8 cellular contexts compared by ENCODE assay signal in genomic region chr11:35617687-35618496, GRCh38. TPM values are rescaled to one million over a fixed set of nuclear protein-coding genes. Genes with fewer than 3 reads are reported as not detected.
A peak's percentile ranks its signal among the peaks of the same experiment; 100 is the strongest.
DNase-seq lines count a peak whose midpoint lies in the region; ATAC-seq lines count a peak whose summit lies in the region.

FJX1 (plus strand) TSS chr11:35618460; CDS start chr11:35618637, 177 bp downstream.

- POLR2A ChIA-PET in activated CD4-positive, alpha-beta T cell treated with anti-CD3 and anti-CD28 coated beads for 36 hours (lab: Charles Lee) = no interaction called here

- CTCF ChIA-PET in activated CD4-positive, alpha-beta T cell treated with anti-CD3 and anti-CD28 coated beads for 36 hours (lab: Charles Lee) = interaction anchor here (0.6 to 1.3 kb wide), 3 partner anchors 625 to 1083 kb away, joined by 3 to 5 read pairs (median 3); no protein-coding TSS in a partner anchor

- H3K27ac Mint-ChIP-seq in activated CD4-positive, alpha-beta T cell treated with anti-CD3 and anti-CD28 coated beads for 36 hours = no peak within 1 kb of the TSS

- peaks cover 11% of the 10 kb centered on the region for H3K4me1 Mint-ChIP-seq in activated CD4-positive, alpha-beta T cell treated with anti-CD3 and anti-CD28 coated beads for 36 hours

- H3K9me3 Mint-ChIP-seq in activated CD4-positive, alpha-beta T cell treated with anti-CD3 and anti-CD28 coated beads for 36 hours (ENCODE audit: low read depth) = no peaks in the 10 kb centered on the region

- peak; percentile 37 for DNase-seq in activated CD4-positive, alpha-beta T cell treated with anti-CD3 and anti-CD28 coated beads for 36 hours
- DNase-seq in activated CD4-positive, alpha-beta T cell treated with anti-CD3 and anti-CD28 coated beads for 1 hour = no peak
- DNase-seq in NCI-H146 (lab: John Stamatoyannopoulos, UW) (peak; percentile 80), midbrain (lab: John Stamatoyannopoulos, UW) (peak; percentile 68)
- DNase-seq in activated CD4-positive, alpha-beta T cell treated with anti-CD3 and anti-CD28 coated beads, Interleukin-2, amount 50 U/mL, for 4 hours = peak; percentile 13 to 20

- peaks cover 51% of the 10 kb centered on the region for H3K27me3 Mint-ChIP-seq in activated CD4-positive, alpha-beta T cell treated with anti-CD3 and anti-CD28 coated beads for 36 hours

- peak within 1 kb of the TSS; percentile 40 for H3K27ac ChIP-seq in temporal lobe (ENCODE audit: low read depth, low read length)

- peak within 1 kb of the TSS; percentile 55 for H3K4me3 Mint-ChIP-seq in activated CD4-positive, alpha-beta T cell treated with anti-CD3 and anti-CD28 coated beads for 36 hours

- peak; percentile 15 for ATAC-seq in activated CD4-positive, alpha-beta T cell treated with anti-CD3 and anti-CD28 coated beads for 36 hours
- peak; percentile 44 for ATAC-seq in HG02571 (IDR thresholded peaks at IDR 0.05; ENCODE audit: unreplicated experiment)
- peak; percentile 54 for ATAC-seq in esophagus mucosa

- no peaks in the 10 kb centered on the region for H3K36me3 Mint-ChIP-seq in activated CD4-positive, alpha-beta T cell treated with anti-CD3 and anti-CD28 coated beads for 36 hours (ENCODE audit: low read depth)

- intact Hi-C loops in activated CD4-positive, alpha-beta T cell treated with anti-CD3 and anti-CD28 coated beads for 36 hours (cut with DNase I, micrococcal nuclease) = loop anchor here (1.0 to 10.0 kb wide), 8 partner anchors 44 to 1127 kb away; partner anchors contain the start of genes TRIM44 (in 2 of the 2) and LDLRAD3 (in 1 of the 2)

RNA-seq across cellular contexts. Expression of gene FJX1, which starts in this region (rescaled TPM):
- under 1 TPM; 0.69 to 0.74 TPM for total RNA-seq in activated CD4-positive, alpha-beta T cell treated with anti-CD3 and anti-CD28 coated beads for 36 hours
- total RNA-seq in esophagus mucosa (5.6 TPM), temporal lobe (30.2 TPM)

Comparison
In these comparisons a context has a peak if more than half of its experiments do, and no peak if none do; other contexts are left out.
1. Peak in DNase-seq and ATAC-seq in activated CD4-positive, alpha-beta T cell treated with anti-CD3 and anti-CD28 coated beads for 36 hours; RNA of the gene not detected or under 1 TPM.